In genomic region chr17:78407387-78407990, GRCh38 we compare ENCODE assay signal across 12 cellular contexts. TPM values are rescaled to one million over a fixed set of nuclear protein-coding genes. Genes with fewer than 3 reads are reported as not detected.
A peak's percentile ranks its signal among the peaks of the same experiment; 100 is the strongest.
DNase-seq lines count a peak whose midpoint lies in the region; ATAC-seq lines count a peak whose summit lies in the region.
"Had no signal": no experiment of that assay in that cellular context is flagged by ENCODE, and none has a peak within 500 bp of the region (broad histone marks: within the 10 kb centered on the region; RNA-seq: fewer than 3 reads in every experiment).

No MANE protein-coding gene starts in this region.

- no peak overlapping the region for H2BK15ac ChIP-seq in neuronal stem cell (ENCODE audit: low read length)

- ATAC-seq in central memory CD8-positive, alpha-beta T cell (replicated peaks; ENCODE audit: extremely low read depth, poor library complexity, severe bottlenecking) = no peak
- ATAC-seq in HG03342 (IDR thresholded peaks at IDR 0.05; ENCODE audit: unreplicated experiment) = no peak
- no peak for ATAC-seq in GM18909 (IDR thresholded peaks at IDR 0.05; ENCODE audit: poor library complexity, unreplicated experiment)

- H2AFZ ChIP-seq in neuronal stem cell (ENCODE audit: low read length) = no peak overlapping the region

- H4K8ac ChIP-seq in neuronal stem cell (ENCODE audit: low read depth, low read length) = peak overlapping the region; percentile 48

- no peak overlapping the region for H2BK120ac ChIP-seq in neuronal stem cell (ENCODE audit: low read depth, low read length)

- H3K4me3 Mint-ChIP-seq in central memory CD8-positive, alpha-beta T cell = no peak overlapping the region

- peaks cover 38% of the 10 kb centered on the region for H3K4me1 Mint-ChIP-seq in central memory CD8-positive, alpha-beta T cell

- no peak overlapping the region for H3K23ac ChIP-seq in neuronal stem cell (ENCODE audit: low read depth, low read length, poor library complexity)

- H3K9me3 Mint-ChIP-seq in central memory CD8-positive, alpha-beta T cell = no peaks in the 10 kb centered on the region

- peaks cover 44 to 82% of the 10 kb centered on the region in 2 donors for H3K36me3 ChIP-seq in neuronal stem cell (replicated peaks in 1 of 2; ENCODE audit: control insufficient read depth in 2 of 2, insufficient read depth in 2 of 2, low read length in 2 of 2)

- H2BK5ac ChIP-seq in neuronal stem cell (ENCODE audit: low read length) = no peak overlapping the region

- peak overlapping the region; percentile 57 for H3K27ac Mint-ChIP-seq in central memory CD8-positive, alpha-beta T cell (ENCODE audit: low read depth)

- no peak overlapping the region for H3K4ac ChIP-seq in neuronal stem cell (ENCODE audit: low read length)

- H4K91ac ChIP-seq in neuronal stem cell (ENCODE audit: low read depth, low read length, poor library complexity) = no peak overlapping the region

- H3K36me3 Mint-ChIP-seq in central memory CD8-positive, alpha-beta T cell (ENCODE audit: insufficient read depth) = peaks cover 26% of the 10 kb centered on the region

- peaks cover 0 to 1% of the 10 kb centered on the region in 2 donors for H3K4me1 ChIP-seq in neuronal stem cell (ENCODE audit: control insufficient read depth in 2 of 2, insufficient read depth in 1 of 2, low read depth in 1 of 2, low read length in 2 of 2)

- H3K27ac ChIP-seq in neuronal stem cell (replicated peaks; ENCODE audit: low read length) = no peak overlapping the region

- no CpG with 5 or more reads among the region's 7 CpGs for WGBS in neuronal stem cell (ENCODE audit: extremely low coverage in 2 of 2, insufficient read length in 2 of 2, insufficient replicate concordance in 1 of 2), 2 donors

- no peaks in the 10 kb centered on the region for H3K9me3 ChIP-seq in neuronal stem cell (replicated peaks in 1 of 2; ENCODE audit: control insufficient read depth in 2 of 2, insufficient read depth in 1 of 2, low read depth in 1 of 2, low read length in 2 of 2)
- H3K9me3 ChIP-seq: SK-N-SH had no signal

- peaks cover 32% of the 10 kb centered on the region for H3K79me1 ChIP-seq in neuronal stem cell (ENCODE audit: low read depth, low read length)

- no peak overlapping the region for H3K18ac ChIP-seq in neuronal stem cell (ENCODE audit: low read length)

- no peaks in the 10 kb centered on the region for H3K27me3 ChIP-seq in neuronal stem cell (ENCODE audit: control insufficient read depth in 3 of 3, insufficient read depth in 3 of 3, low read depth in 1 of 3, low read length in 3 of 3)

- H3K4me2 ChIP-seq in neuronal stem cell (ENCODE audit: insufficient read depth, low read length, poor library complexity, severe bottlenecking) = no peak overlapping the region
- H3K4me2 ChIP-seq: SK-N-SH had no signal

- H3K27me3 Mint-ChIP-seq in central memory CD8-positive, alpha-beta T cell = no peaks in the 10 kb centered on the region

- H3K9ac ChIP-seq in neuronal stem cell (ENCODE audit: low read depth, low read length, poor library complexity) = peak overlapping the region; percentile 70
- H3K9ac ChIP-seq: SK-N-SH had no signal

- peak overlapping the region; percentile 45 for H2AK5ac ChIP-seq in neuronal stem cell (ENCODE audit: low read depth, low read length)

- H3K14ac ChIP-seq in neuronal stem cell (ENCODE audit: low read length) = no peak overlapping the region

- no peak overlapping the region for H2BK12ac ChIP-seq in neuronal stem cell (ENCODE audit: low read length)

- DNase-seq in NCI-H2171 treated with DMSO at 0.1 percent for 48 hours (lab: John Stamatoyannopoulos, UW) = peak; percentile 75
- no peak for DNase-seq in NCI-H2171 (lab: John Stamatoyannopoulos, UW)
- peak; percentile 86 for DNase-seq in LHCN-M2 (ENCODE audit: low read depth)
- no peak for DNase-seq in central memory CD8-positive, alpha-beta T cell (ENCODE audit: low spot score in 2 of 2)
- DNase-seq in neuronal stem cell (ENCODE audit: low spot score) = no peak
- DNase-seq in RKO (ENCODE audit: low spot score) = no peak
- DNase-seq: activated CD4-positive, alpha-beta T cell treated with anti-CD3 and anti-CD28 coated beads, Interleukin-2, amount 50 U/mL, for 48 hours; KBM-7; NCI-H446; SK-N-SH had no signal

- peak overlapping the region in 1 of 2 donors; percentile 5 for H3K4me3 ChIP-seq in neuronal stem cell (ENCODE audit: low read length in 2 of 2)

RNA-seq across cellular contexts. Expression of gene PGS1, which starts 29.0 kb away (rescaled TPM):
- total RNA-seq in LHCN-M2 (2014; rRNA removed) = 31.9 and 35.0 TPM in 2 replicates
- 16.3 TPM for polyA plus RNA-seq in LHCN-M2 (2012)
- polyA plus RNA-seq in neuronal stem cell (2013, experiment 1 of 2) = 28.6 TPM
- polyA plus RNA-seq in neuronal stem cell (2013, experiment 2 of 2) = 27.5 TPM

RNA-seq across cellular contexts. Expression of gene SOCS3, which starts 47.6 kb away (rescaled TPM):
- total RNA-seq in LHCN-M2 (2014; rRNA removed) = 29.3 and 32.8 TPM in 2 replicates
- 7.4 TPM for polyA plus RNA-seq in LHCN-M2 (2012)
- polyA plus RNA-seq in neuronal stem cell (2013, experiment 1 of 2) = 17.8 TPM
- 18.2 TPM for polyA plus RNA-seq in neuronal stem cell (2013, experiment 2 of 2)

Comparison
In these comparisons a context has a peak if more than half of its experiments do, and no peak if none do; other contexts are left out.
1. DNase-seq: peak in NCI-H2171 treated with DMSO at 0.1 percent for 48 hours (single experiment) and LHCN-M2 (single experiment); none in NCI-H2171 (single experiment), central memory CD8-positive, alpha-beta T cell (0 of 2), neuronal stem cell (single experiment) and RKO (single experiment).